10 cellular contexts compared by ENCODE assay signal in the genomic region with DNA sequence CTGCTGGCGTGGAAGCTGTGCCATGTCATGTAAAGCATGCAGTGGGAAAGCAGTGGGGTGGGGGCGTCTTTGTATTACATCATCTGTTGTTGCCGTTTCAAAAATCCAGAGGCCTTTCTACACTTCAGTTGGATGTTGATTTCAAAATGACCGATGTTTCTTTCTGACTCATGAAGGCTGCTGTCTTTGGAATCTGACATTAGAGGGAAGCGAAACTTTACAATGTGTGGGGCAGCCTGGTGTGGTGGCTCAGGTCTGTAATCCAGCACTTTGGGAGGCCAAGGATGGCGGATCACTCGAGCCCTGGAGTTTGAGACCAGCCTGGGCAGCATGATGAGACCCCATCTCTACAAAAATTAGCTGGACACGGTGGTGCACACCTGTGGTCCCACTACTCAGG. TPM values are rescaled to one million over a fixed set of nuclear protein-coding genes. Genes with fewer than 3 reads are reported as not detected.
"Had no signal": no experiment of that assay in that cellular context is flagged by ENCODE, and none has a peak within 500 bp of the region (broad histone marks: within the 10 kb centered on the region; RNA-seq: fewer than 3 reads in every experiment).

No MANE protein-coding gene starts in this region.

RNA-seq across cellular contexts. Expression of a gene that starts 23.8 kb away (rescaled TPM):
- total RNA-seq: activated CD8-positive, alpha-beta T cell treated with anti-CD3 and anti-CD28 coated beads for 36 hours; astrocyte; bronchial epithelial cell; cardiac septum; cerebellum; esophagus muscularis mucosa; foreskin keratinocyte; gastrocnemius medialis; glomerular endothelial cell; T-helper 2 cell treated with Interferon-gamma antibody and Interleukin-4, amounts not matched to agents 100 ng/mL and 5 ng/mL, for 36 hours had no signal
- polyA plus RNA-seq: foreskin keratinocyte had no signal
